In the genomic region with DNA sequence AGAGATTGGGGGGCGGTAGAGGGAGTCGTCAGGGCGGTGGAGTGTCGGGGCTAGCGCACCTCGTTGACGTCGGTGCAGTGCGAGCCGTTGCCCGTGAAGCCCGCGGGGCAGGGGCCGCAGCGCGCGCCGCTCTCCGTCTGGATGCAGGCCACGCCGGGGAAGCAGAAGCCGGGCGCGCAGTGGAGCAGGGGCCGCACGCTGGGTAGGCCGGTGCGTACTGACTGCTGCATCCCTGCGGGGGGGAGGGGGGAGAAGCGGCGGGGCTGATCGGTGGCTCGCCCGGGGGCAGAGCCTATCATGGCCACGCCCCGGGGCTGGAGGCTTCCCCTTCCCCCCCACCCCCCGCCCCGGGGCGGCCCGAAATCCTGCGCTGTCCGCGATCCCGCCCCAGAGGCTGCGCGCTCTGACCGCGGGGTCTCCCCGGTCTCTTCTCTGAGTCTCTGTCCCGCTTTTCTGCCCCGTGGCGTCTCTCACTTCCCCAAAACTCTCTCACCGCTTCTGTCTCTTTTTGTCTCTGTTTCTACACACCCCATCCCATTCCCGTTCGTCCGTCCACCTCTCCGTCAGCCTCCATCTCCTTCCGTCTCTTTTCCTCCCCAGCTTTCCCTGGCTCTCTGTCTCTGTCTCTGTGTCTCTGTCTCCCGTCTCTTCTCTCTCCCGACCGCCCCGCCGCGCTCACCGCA, we compare ENCODE assay signal across 9 cellular contexts. TPM values are rescaled to one million over a fixed set of nuclear protein-coding genes. Genes with fewer than 3 reads are reported as not detected.
A peak's percentile ranks its signal among the peaks of the same experiment; 100 is the strongest.
DNase-seq lines count a peak whose midpoint lies in the region; ATAC-seq and TF ChIP-seq lines count a peak whose summit lies in the region.
"Had no signal": no experiment of that assay in that cellular context is flagged by ENCODE, and none has a peak within 500 bp of the region (broad histone marks: within the 10 kb centered on the region; RNA-seq: fewer than 3 reads in every experiment).

No MANE protein-coding gene starts in this region.

- H3K4me3 Mint-ChIP-seq in stimulated activated effector memory CD8-positive, alpha-beta T cell treated with anti-CD3 and anti-CD28 coated beads, Interleukin-12 subunit alpha, Interleukin-12 subunit beta, amount 100 ng/mL, for 72 hours, result peak overlapping the region; percentile 58

- H3K36me3 Mint-ChIP-seq in stimulated activated effector memory CD8-positive, alpha-beta T cell treated with anti-CD3 and anti-CD28 coated beads, Interleukin-12 subunit alpha, Interleukin-12 subunit beta, amount 100 ng/mL, for 72 hours, result peaks cover 6% of the 10 kb centered on the region

- ATAC-seq in stimulated activated effector memory CD8-positive, alpha-beta T cell treated with anti-CD3 and anti-CD28 coated beads, Interleukin-12 subunit alpha, Interleukin-12 subunit beta, amount 100 ng/mL, for 72 hours, result peak; percentile 27
- ATAC-seq in HG02981 (IDR thresholded peaks at IDR 0.05; ENCODE audit: unreplicated experiment), result no peak
- no peak for ATAC-seq in HG02852 (IDR thresholded peaks at IDR 0.05; ENCODE audit: unreplicated experiment)

- TF ChIP-seq CTCF in BE2C (IDR thresholded peaks at IDR 0.05; ENCODE audit: low read depth, low read length), result no peak

- DNase-seq in activated CD4-positive, alpha-beta T cell treated with anti-CD3 and anti-CD28 coated beads for 24 hours (ENCODE audit: low read depth in 2 of 2), result peak; percentile 6 to 21
- DNase-seq in activated CD4-positive, alpha-beta T cell treated with anti-CD3 and anti-CD28 coated beads, Interleukin-2, amount 50 U/mL, for 1 hour, result no peak
- DNase-seq in activated T-cell treated with anti-CD3 and anti-CD28 coated beads for 4 hours (peak; percentile 14), iPS DF 6.9 (ENCODE audit: low read depth, low spot score) (no peak), BE2C (no peak)
- DNase-seq in stimulated activated effector memory CD8-positive, alpha-beta T cell treated with anti-CD3 and anti-CD28 coated beads, Interleukin-12 subunit alpha, Interleukin-12 subunit beta, amount 100 ng/mL, for 72 hours (ENCODE audit: low spot score in 2 of 2), result no peak
- DNase-seq: DND-41 had no signal

- H3K9me3 Mint-ChIP-seq in stimulated activated effector memory CD8-positive, alpha-beta T cell treated with anti-CD3 and anti-CD28 coated beads, Interleukin-12 subunit alpha, Interleukin-12 subunit beta, amount 100 ng/mL, for 72 hours, result no peaks in the 10 kb centered on the region

- H3K9me3 ChIP-seq in iPS DF 6.9 (ENCODE audit: control insufficient read depth, insufficient read depth, low read length) (no peaks in the 10 kb centered on the region), BE2C (peaks cover 3% of the 10 kb centered on the region; the same call in 1 of the 2 replicates)

- no peak overlapping the region for H3K27ac ChIP-seq in iPS DF 6.9 (ENCODE audit: low read length)

- H3K36me3 ChIP-seq in iPS DF 6.9 (ENCODE audit: control insufficient read depth, insufficient read depth, low read length) (no peaks in the 10 kb centered on the region; the same call in 1 of the 2 replicates), BE2C (no peaks in the 10 kb centered on the region)

- peak overlapping the region; percentile 35; the same call in 1 of the 2 replicates for H3K4me3 ChIP-seq in iPS DF 6.9 (ENCODE audit: low read length)
- H3K4me3 ChIP-seq in BE2C (ENCODE audit: low read depth, low read length), result no peak overlapping the region

- peaks cover 46% of the 10 kb centered on the region for H3K4me1 Mint-ChIP-seq in stimulated activated effector memory CD8-positive, alpha-beta T cell treated with anti-CD3 and anti-CD28 coated beads, Interleukin-12 subunit alpha, Interleukin-12 subunit beta, amount 100 ng/mL, for 72 hours

- H3K4me1 ChIP-seq in iPS DF 6.9 (ENCODE audit: control insufficient read depth, insufficient read depth, low read length) (peaks cover 14% of the 10 kb centered on the region), BE2C (no peaks in the 10 kb centered on the region)

- no CpG with 5 or more reads among the region's 65 CpGs for WGBS in iPS DF 6.9 (ENCODE audit: insufficient coverage, insufficient read length)

- H3K27ac Mint-ChIP-seq in stimulated activated effector memory CD8-positive, alpha-beta T cell treated with anti-CD3 and anti-CD28 coated beads, Interleukin-12 subunit alpha, Interleukin-12 subunit beta, amount 100 ng/mL, for 72 hours, result peak overlapping the region; percentile 26

- H3K27me3 ChIP-seq in iPS DF 6.9 (ENCODE audit: control insufficient read depth, insufficient read depth, low read length) (peaks cover 77% of the 10 kb centered on the region), BE2C (peaks cover 81% of the 10 kb centered on the region)

RNA-seq across cellular contexts. Expression of a gene that starts 1.1 kb away (rescaled TPM):
- 1.2 TPM for polyA plus RNA-seq in BE2C (2012; ENCODE audit: insufficient read depth, insufficient read length, low read depth)

RNA-seq across cellular contexts. Expression of a gene that starts 41.7 kb away (rescaled TPM):
- 103 TPM for polyA plus RNA-seq in BE2C (2012; ENCODE audit: insufficient read depth, insufficient read length, low read depth)

Comparison
In these comparisons a context has a peak if more than half of its experiments do, and no peak if none do; other contexts are left out.
1. DNase-seq: peak in activated CD4-positive, alpha-beta T cell treated with anti-CD3 and anti-CD28 coated beads for 24 hours (2 of 2) and activated T-cell treated with anti-CD3 and anti-CD28 coated beads for 4 hours (single experiment); none in activated CD4-positive, alpha-beta T cell treated with anti-CD3 and anti-CD28 coated beads, Interleukin-2, amount 50 U/mL, for 1 hour (single experiment), iPS DF 6.9 (single experiment), stimulated activated effector memory CD8-positive, alpha-beta T cell treated with anti-CD3 and anti-CD28 coated beads, Interleukin-12 subunit alpha, Interleukin-12 subunit beta, amount 100 ng/mL, for 72 hours (0 of 2) and BE2C (single experiment).